ENCODE assay signal across 22 cellular contexts in the genomic region with DNA sequence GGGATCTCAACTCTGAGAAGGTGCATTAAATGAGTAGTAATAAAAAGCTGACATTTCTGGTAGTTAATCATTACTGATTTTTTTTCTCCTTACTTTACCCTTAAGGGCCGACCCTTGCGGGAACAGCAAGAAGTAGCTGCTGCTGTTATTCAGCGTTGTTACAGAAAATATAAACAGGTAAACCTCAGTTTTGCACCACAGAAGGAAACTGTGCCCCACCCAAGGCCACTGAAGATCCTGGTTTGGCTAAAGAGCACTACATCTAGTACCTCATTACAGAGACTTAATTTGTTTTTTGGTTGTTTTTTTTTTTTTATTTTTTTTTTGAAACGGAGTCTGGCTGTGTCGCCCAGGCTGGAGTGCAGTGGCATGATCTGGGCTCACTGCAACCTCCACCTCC. TPM values are rescaled to one million over a fixed set of nuclear protein-coding genes. Genes with fewer than 3 reads are reported as not detected.
DNase-seq lines count a peak whose midpoint lies in the region; ATAC-seq and TF ChIP-seq lines count a peak whose summit lies in the region.
"Had no signal": no experiment of that assay in that cellular context is flagged by ENCODE, and none has a peak within 500 bp of the region (broad histone marks: within the 10 kb centered on the region; RNA-seq: fewer than 3 reads in every experiment).

No MANE protein-coding gene starts in this region.

- WGBS in hepatocyte (ENCODE audit: low lambda C conversion rate, missing lambda C conversion rate) = 87% methylated on average over 5 of the region's 5 CpGs
- 100% methylated on average over 5 of the region's 5 CpGs for WGBS in mesenchymal stem cell

- no peaks in the 10 kb centered on the region for H3K36me3 Mint-ChIP-seq in activated CD8-positive, alpha-beta T cell treated with anti-CD3 and anti-CD28 coated beads, Interleukin-2, amount 10 ng/mL, durations not matched to agents 7 days and 5 days (ENCODE audit: low read depth)
- H3K36me3 Mint-ChIP-seq in activated CD8-positive, alpha-beta T cell treated with anti-CD3 and anti-CD28 coated beads for 36 hours (ENCODE audit: low read depth) = no peaks in the 10 kb centered on the region
- H3K36me3 Mint-ChIP-seq in T-helper 17 cell (ENCODE audit: low read depth) (peaks cover 5% of the 10 kb centered on the region), progenitor cell of endocrine pancreas (ENCODE audit: insufficient read depth) (peaks cover 11% of the 10 kb centered on the region)

- H3K4me1 ChIP-seq in hepatocyte (ENCODE audit: insufficient read depth) (no peaks in the 10 kb centered on the region), mesenchymal stem cell (ENCODE audit: control insufficient read depth, insufficient read depth, low read depth, low read length) (no peaks in the 10 kb centered on the region)
- H3K4me1 ChIP-seq: A549, BE2C had no signal

- no peak overlapping the region for H4K8ac ChIP-seq in mesenchymal stem cell (ENCODE audit: low read length)

- no peak overlapping the region for H3K27ac ChIP-seq in hepatocyte
- no peak overlapping the region for H3K27ac ChIP-seq in mesenchymal stem cell (ENCODE audit: low read length, poor library complexity, severe bottlenecking)
- H3K27ac ChIP-seq: A549; BLaER1 treated with 17β-estradiol and CSF1 and Interleukin-3, amounts not matched to agents 10 nM and 100 nM had no signal

- peaks cover 3% of the 10 kb centered on the region for H3K27me3 Mint-ChIP-seq in activated CD8-positive, alpha-beta T cell treated with anti-CD3 and anti-CD28 coated beads, Interleukin-2, amount 10 ng/mL, durations not matched to agents 7 days and 5 days (ENCODE audit: low read depth)
- H3K27me3 Mint-ChIP-seq in activated CD8-positive, alpha-beta T cell treated with anti-CD3 and anti-CD28 coated beads for 36 hours = peaks cover 3% of the 10 kb centered on the region
- H3K27me3 Mint-ChIP-seq in T-helper 17 cell (no peaks in the 10 kb centered on the region), progenitor cell of endocrine pancreas (no peaks in the 10 kb centered on the region)

- H3K9me3 ChIP-seq in T-helper 17 cell (ENCODE audit: control insufficient read depth, low read length, poor library complexity, severe bottlenecking) (no peaks in the 10 kb centered on the region), hepatocyte (ENCODE audit: low read depth) (no peaks in the 10 kb centered on the region), mesenchymal stem cell (ENCODE audit: control insufficient read depth, low read length) (no peaks in the 10 kb centered on the region)
- H3K9me3 ChIP-seq: A549; BE2C; BLaER1 treated with 17β-estradiol and CSF1 and Interleukin-3, amounts not matched to agents 10 nM and 100 nM; HAP-1 had no signal

- H2BK15ac ChIP-seq in mesenchymal stem cell (ENCODE audit: low read depth, poor library complexity, severe bottlenecking) = no peak overlapping the region

- no peak for ATAC-seq in activated CD8-positive, alpha-beta T cell treated with anti-CD3 and anti-CD28 coated beads, Interleukin-2, amount 10 ng/mL, durations not matched to agents 7 days and 5 days
- ATAC-seq in activated CD8-positive, alpha-beta T cell treated with anti-CD3 and anti-CD28 coated beads for 36 hours = no peak
- ATAC-seq in T-helper 17 cell = peak; percentile 68
- ATAC-seq: A549 had no signal

- H3K79me1 ChIP-seq in mesenchymal stem cell (replicated peaks; ENCODE audit: low read length, poor library complexity, severe bottlenecking) = no peaks in the 10 kb centered on the region

- CTCF ChIA-PET in activated CD8-positive, alpha-beta T cell treated with anti-CD3 and anti-CD28 coated beads, Interleukin-2, amount 10 ng/mL, durations not matched to agents 7 days and 5 days (lab: Charles Lee) = interaction anchor here (10.7 kb wide), 1 partner anchor 78 kb away, joined by 515 read pairs; no protein-coding TSS in a partner anchor
- CTCF ChIA-PET in activated CD8-positive, alpha-beta T cell treated with anti-CD3 and anti-CD28 coated beads for 36 hours (lab: Charles Lee) = interaction anchor here (11.4 kb wide), 1 partner anchor 74 kb away, joined by 589 read pairs; no protein-coding TSS in a partner anchor

- no peak for TF ChIP-seq CTCF in activated CD8-positive, alpha-beta T cell treated with anti-CD3 and anti-CD28 coated beads for 36 hours (IDR thresholded peaks at IDR 0.05)
- TF ChIP-seq CTCF in hepatocyte (IDR thresholded peaks at IDR 0.05; ENCODE audit: poor library complexity) (no peak), progenitor cell of endocrine pancreas (IDR thresholded peaks at IDR 0.05; ENCODE audit: unreplicated experiment) (no peak)

- no peak overlapping the region for H3K14ac ChIP-seq in mesenchymal stem cell (ENCODE audit: low read length in 2 of 2)

- no peak overlapping the region for H3K23ac ChIP-seq in mesenchymal stem cell (ENCODE audit: low read length in 2 of 2)

- H3K27me3 ChIP-seq in hepatocyte = no peaks in the 10 kb centered on the region
- peaks cover 0 to 11% of the 10 kb centered on the region in 2 experiments for H3K27me3 ChIP-seq in mesenchymal stem cell (ENCODE audit: control insufficient read depth in 1 of 2, insufficient read depth in 1 of 2, low read length in 2 of 2)
- H3K27me3 ChIP-seq: BE2C; BLaER1 treated with 17β-estradiol and CSF1 and Interleukin-3, amounts not matched to agents 10 nM and 100 nM had no signal

- H3K4ac ChIP-seq in mesenchymal stem cell (ENCODE audit: low read depth in 1 of 2, low read length in 2 of 2) = no peak overlapping the region

- H3K4me3 ChIP-seq in hepatocyte = no peak overlapping the region
- H3K4me3 ChIP-seq in mesenchymal stem cell (ENCODE audit: insufficient read depth in 1 of 2, low read depth in 1 of 2, low read length in 2 of 2) = no peak overlapping the region
- H3K4me3 ChIP-seq: A549; BLaER1 treated with 17β-estradiol and CSF1 and Interleukin-3, amounts not matched to agents 10 nM and 100 nM; HAP-1 had no signal

- H2BK12ac ChIP-seq in mesenchymal stem cell (ENCODE audit: low read length in 2 of 2) = no peak overlapping the region

- H3K18ac ChIP-seq in mesenchymal stem cell (ENCODE audit: low read depth in 1 of 2, low read length in 2 of 2) = no peak overlapping the region

- peak; percentile 13 for DNase-seq in activated CD8-positive, alpha-beta T cell treated with anti-CD3 and anti-CD28 coated beads, Interleukin-2, amount 10 ng/mL, durations not matched to agents 7 days and 5 days
- no peak for DNase-seq in activated CD8-positive, alpha-beta T cell treated with anti-CD3 and anti-CD28 coated beads for 36 hours
- DNase-seq in T-helper 17 cell (no peak), hepatocyte (ENCODE audit: low spot score) (no peak), mesenchymal stem cell (no peak), progenitor cell of endocrine pancreas (ENCODE audit: low spot score, unreplicated experiment) (no peak)
- DNase-seq: 8988T; ACHN; AML-193; BE2C; Calu3; CD4-positive, alpha-beta T cell; COR-L47; DMS53; DMS79 treated with DMSO at 0.1 percent for 48 hours; GF-D8; GOT3; HFFc6 had no signal

- H3K27ac Mint-ChIP-seq in activated CD8-positive, alpha-beta T cell treated with anti-CD3 and anti-CD28 coated beads, Interleukin-2, amount 10 ng/mL, durations not matched to agents 7 days and 5 days = no peak overlapping the region
- H3K27ac Mint-ChIP-seq in activated CD8-positive, alpha-beta T cell treated with anti-CD3 and anti-CD28 coated beads for 36 hours = no peak overlapping the region
- H3K27ac Mint-ChIP-seq in T-helper 17 cell (peak overlapping the region; percentile 79), progenitor cell of endocrine pancreas (no peak overlapping the region)
- H3K27ac Mint-ChIP-seq: CD14-positive monocyte; CD4-positive, alpha-beta T cell; HFFc6 had no signal

- POLR2A ChIA-PET in activated CD8-positive, alpha-beta T cell treated with anti-CD3 and anti-CD28 coated beads, Interleukin-2, amount 10 ng/mL, durations not matched to agents 7 days and 5 days (lab: Charles Lee) = no interaction called here
- POLR2A ChIA-PET in activated CD8-positive, alpha-beta T cell treated with anti-CD3 and anti-CD28 coated beads for 36 hours (lab: Charles Lee) = no interaction called here

- no peak overlapping the region for H2AK5ac ChIP-seq in mesenchymal stem cell (ENCODE audit: low read length, severe bottlenecking)

- H3K4me1 Mint-ChIP-seq in activated CD8-positive, alpha-beta T cell treated with anti-CD3 and anti-CD28 coated beads, Interleukin-2, amount 10 ng/mL, durations not matched to agents 7 days and 5 days (ENCODE audit: low read depth) = peaks cover 11% of the 10 kb centered on the region
- peaks cover 13% of the 10 kb centered on the region for H3K4me1 Mint-ChIP-seq in activated CD8-positive, alpha-beta T cell treated with anti-CD3 and anti-CD28 coated beads for 36 hours (ENCODE audit: low read depth)
- H3K4me1 Mint-ChIP-seq in T-helper 17 cell (peaks cover 28% of the 10 kb centered on the region), progenitor cell of endocrine pancreas (ENCODE audit: low read depth) (peaks cover 10% of the 10 kb centered on the region)

- intact Hi-C loops in activated CD8-positive, alpha-beta T cell treated with anti-CD3 and anti-CD28 coated beads for 36 hours (cut with micrococcal nuclease) = no loop called here

- H3K9me2 ChIP-seq in hepatocyte (replicated peaks; ENCODE audit: insufficient read depth) = no peaks in the 10 kb centered on the region

- H3K4me2 ChIP-seq in hepatocyte = peak overlapping the region; percentile 17
- no peak overlapping the region for H3K4me2 ChIP-seq in mesenchymal stem cell (ENCODE audit: low read length, poor library complexity, severe bottlenecking)
- H3K4me2 ChIP-seq: A549 had no signal

- H4K91ac ChIP-seq in mesenchymal stem cell (ENCODE audit: low read length) = no peak overlapping the region

- no peaks in the 10 kb centered on the region for H3K9me3 Mint-ChIP-seq in activated CD8-positive, alpha-beta T cell treated with anti-CD3 and anti-CD28 coated beads, Interleukin-2, amount 10 ng/mL, durations not matched to agents 7 days and 5 days (ENCODE audit: insufficient read depth)
- no peaks in the 10 kb centered on the region for H3K9me3 Mint-ChIP-seq in activated CD8-positive, alpha-beta T cell treated with anti-CD3 and anti-CD28 coated beads for 36 hours
- H3K9me3 Mint-ChIP-seq in progenitor cell of endocrine pancreas (ENCODE audit: low read depth) = no peaks in the 10 kb centered on the region
- H3K9me3 Mint-ChIP-seq: CD14-positive monocyte; CD4-positive, alpha-beta T cell; HFFc6 had no signal

- no peak overlapping the region for H2BK120ac ChIP-seq in mesenchymal stem cell (ENCODE audit: low read depth, low read length)

- no peak overlapping the region for H3K4me3 Mint-ChIP-seq in activated CD8-positive, alpha-beta T cell treated with anti-CD3 and anti-CD28 coated beads, Interleukin-2, amount 10 ng/mL, durations not matched to agents 7 days and 5 days
- no peak overlapping the region for H3K4me3 Mint-ChIP-seq in activated CD8-positive, alpha-beta T cell treated with anti-CD3 and anti-CD28 coated beads for 36 hours
- H3K4me3 Mint-ChIP-seq in T-helper 17 cell (no peak overlapping the region), progenitor cell of endocrine pancreas (ENCODE audit: low read depth) (no peak overlapping the region)
- H3K4me3 Mint-ChIP-seq: CD14-positive monocyte; CD4-positive, alpha-beta T cell; HFFc6 had no signal

- H3K9ac ChIP-seq in mesenchymal stem cell (ENCODE audit: low read length) = no peak overlapping the region
- H3K9ac ChIP-seq: BLaER1 treated with 17β-estradiol and CSF1 and Interleukin-3, amounts not matched to agents 10 nM and 100 nM had no signal

- H3K79me2 ChIP-seq in hepatocyte = no peaks in the 10 kb centered on the region

- H3K36me3 ChIP-seq in hepatocyte (replicated peaks; ENCODE audit: insufficient read depth, low read depth) (no peaks in the 10 kb centered on the region), mesenchymal stem cell (ENCODE audit: control insufficient read depth in 1 of 2, insufficient read depth in 2 of 2, low read depth in 1 of 2, low read length in 2 of 2) (no peaks in the 10 kb centered on the region)
- H3K36me3 ChIP-seq: BE2C had no signal

- H2BK5ac ChIP-seq in mesenchymal stem cell (ENCODE audit: low read depth, low read length, poor library complexity, severe bottlenecking) = no peak overlapping the region

- no peaks in the 10 kb centered on the region for H4K20me1 ChIP-seq in hepatocyte (ENCODE audit: insufficient read depth, poor library complexity, severe bottlenecking)
- H4K20me1 ChIP-seq: BLaER1 treated with 17β-estradiol and CSF1 and Interleukin-3, amounts not matched to agents 10 nM and 100 nM had no signal

- H2AFZ ChIP-seq in hepatocyte = no peak overlapping the region
- no peak overlapping the region for H2AFZ ChIP-seq in mesenchymal stem cell (ENCODE audit: low read depth, low read length)

RNA-seq across cellular contexts. Expression of a gene that starts 23.5 kb away (rescaled TPM):
- 10 to 100 TPM; 32.0 to 33.7 TPM for total RNA-seq in activated CD8-positive, alpha-beta T cell treated with anti-CD3 and anti-CD28 coated beads, Interleukin-2, amount 10 ng/mL, durations not matched to agents 7 days and 5 days
- 10 to 100 TPM; 13.2 to 20.9 TPM for total RNA-seq in activated CD8-positive, alpha-beta T cell treated with anti-CD3 and anti-CD28 coated beads for 36 hours
- total RNA-seq in T-helper 17 cell = 10 to 100 TPM; 59.3 to 75.1 TPM
- 109 and 532 TPM in 2 replicates for total RNA-seq in hepatocyte
- polyA plus RNA-seq in hepatocyte = 69.5 and 82.5 TPM in 2 replicates
- polyA plus RNA-seq in mesenchymal stem cell (2013, experiment 1 of 2) = 164 TPM
- polyA plus RNA-seq in mesenchymal stem cell (2013, experiment 2 of 2) = 172 TPM
- 76.4 and 82.5 TPM in 2 replicates for total RNA-seq in progenitor cell of endocrine pancreas

RNA-seq across cellular contexts. Expression of a gene that starts 36.5 kb away (rescaled TPM):
- 1 to 10 TPM in 1 of 2 experiments, under 1 TPM in 1; 0.97 to 1.2 TPM for total RNA-seq in activated CD8-positive, alpha-beta T cell treated with anti-CD3 and anti-CD28 coated beads, Interleukin-2, amount 10 ng/mL, durations not matched to agents 7 days and 5 days
- 1 to 10 TPM; 2.1 to 2.4 TPM for total RNA-seq in activated CD8-positive, alpha-beta T cell treated with anti-CD3 and anti-CD28 coated beads for 36 hours
- total RNA-seq in T-helper 17 cell (10 to 100 TPM; 17.1 to 21.2 TPM), hepatocyte (1.9 and 2.4 TPM in 2 replicates), progenitor cell of endocrine pancreas (2.6 and 2.9 TPM in 2 replicates)
- 2.0 and 2.7 TPM in 2 replicates for polyA plus RNA-seq in hepatocyte
- polyA plus RNA-seq in mesenchymal stem cell (2013, experiment 1 of 2) = 2.3 TPM
- polyA plus RNA-seq in mesenchymal stem cell (2013, experiment 2 of 2) = 2.1 TPM
